Comparison of ENCODE assay signal across 8 cellular contexts in genomic region chr1:81549588-81550127, GRCh38.
DNase-seq lines count a peak whose midpoint lies in the region; ATAC-seq, FAIRE-seq and TF ChIP-seq lines count a peak whose summit lies in the region.

No MANE protein-coding gene starts in this region.

- H3K27me3 ChIP-seq in pancreas: no peaks in the 10 kb centered on the region

- peak in 1 of 4 donors; percentile 5 for TF ChIP-seq CTCF in pancreas (IDR thresholded peaks at IDR 0.05)

- ATAC-seq in GM19452 (IDR thresholded peaks at IDR 0.05; ENCODE audit: unreplicated experiment) (peak; percentile 45), HG03342 (IDR thresholded peaks at IDR 0.05; ENCODE audit: unreplicated experiment) (peak; percentile 45), pancreas (peak in 3 of 4 donors; percentile 71 to 91 (median 79))

- WGBS in pancreas, 2 donors: 14 to 17% methylated on average over 1 of the region's 1 CpG

- H3K27ac ChIP-seq in epithelial cell of prostate (no peak overlapping the region), pancreas (no peak overlapping the region)

- H3K4me3 ChIP-seq in pancreas: no peak overlapping the region

- peak; percentile 41 for DNase-seq in COR-L47 (lab: John Stamatoyannopoulos, UW)
- peak; percentile 33 for DNase-seq in NCI-H526 treated with DMSO at 0.1 percent for 48 hours (lab: John Stamatoyannopoulos, UW)
- peak; percentile 18 for DNase-seq in epithelial cell of prostate (ENCODE audit: low read depth, low spot score)
- DNase-seq in pancreas: no peak
- no peak for DNase-seq in activated naive CD4-positive, alpha-beta T cell treated with anti-CD3 and anti-CD28 coated beads, Interleukin-2, amount 50 U/mL, for 16 hours
- no peak for DNase-seq in central memory CD4-positive, alpha-beta T cell

- no peak for FAIRE-seq in pancreas (lab: Jason Lieb, UNC)

- no peaks in the 10 kb centered on the region for H3K9me3 ChIP-seq in pancreas

- H3K36me3 ChIP-seq in pancreas: no peaks in the 10 kb centered on the region

- intact Hi-C loops in pancreas (cut with DNase I): no loop called here

- no peaks in the 10 kb centered on the region for H3K4me1 ChIP-seq in pancreas

Comparison
In these comparisons a context has a peak if more than half of its experiments do, and no peak if none do; other contexts are left out.
1. DNase-seq: peak in COR-L47 (single experiment), NCI-H526 treated with DMSO at 0.1 percent for 48 hours (single experiment) and epithelial cell of prostate (single experiment); none in pancreas (0 of 6), activated naive CD4-positive, alpha-beta T cell treated with anti-CD3 and anti-CD28 coated beads, Interleukin-2, amount 50 U/mL, for 16 hours (single experiment) and central memory CD4-positive, alpha-beta T cell (single experiment).
2. Peak in every context shown above with its lines, with median percentiles within 50 percentile points of each other: ATAC-seq.